In genomic region chr10:90227259-90227658, GRCh38 we compare ENCODE assay signal across 13 cellular contexts.
A peak's percentile ranks its signal among the peaks of the same experiment; 100 is the strongest.
DNase-seq lines count a peak whose midpoint lies in the region; FAIRE-seq and TF ChIP-seq lines count a peak whose summit lies in the region.
"Had no signal": no experiment of that assay in that cellular context is flagged by ENCODE, and none has a peak within 500 bp of the region (broad histone marks: within the 10 kb centered on the region; RNA-seq: fewer than 3 reads in every experiment).

No MANE protein-coding gene starts in this region.

- no peaks in the 10 kb centered on the region for H3K36me3 Mint-ChIP-seq in activated T-helper 1 cell treated with anti-CD3 and anti-CD28 coated beads, Interleukin-12 subunit alpha, Interleukin-12 subunit beta, Interleukin-2, Interleukin-4 antibody, amounts not matched to agents 30 ng/mL and 10 ng/mL and 1 ng/mL, durations not matched to agents 14 hours and 24 hours and 36 hours (ENCODE audit: low read depth)
- H3K36me3 Mint-ChIP-seq: CD4-positive, CD25-positive, alpha-beta regulatory T cell had no signal

- H4K20me1 ChIP-seq in keratinocyte (ENCODE audit: control insufficient read depth, extremely low read depth, insufficient read depth, low read length), result no peaks in the 10 kb centered on the region

- intact Hi-C loops in activated T-helper 1 cell treated with anti-CD3 and anti-CD28 coated beads, Interleukin-12 subunit alpha, Interleukin-12 subunit beta, Interleukin-2, Interleukin-4 antibody, amounts not matched to agents 30 ng/mL and 10 ng/mL and 1 ng/mL, durations not matched to agents 14 hours and 24 hours and 36 hours (cut with micrococcal nuclease), result loop anchor here (1.0 to 5.0 kb wide), 4 partner anchors 140 to 645 kb away; partner anchors contain the start of gene RPP30
- intact Hi-C loops in thyroid gland (cut with DNase I), result no loop called here

- H3K79me2 ChIP-seq in ACC112 (ENCODE audit: control insufficient read depth, insufficient read depth, low read length, unreplicated experiment) (no peaks in the 10 kb centered on the region), keratinocyte (ENCODE audit: control insufficient read depth, insufficient read depth, low read length) (no peaks in the 10 kb centered on the region)

- H3K27ac Mint-ChIP-seq in activated T-helper 1 cell treated with anti-CD3 and anti-CD28 coated beads, Interleukin-12 subunit alpha, Interleukin-12 subunit beta, Interleukin-2, Interleukin-4 antibody, amounts not matched to agents 30 ng/mL and 10 ng/mL and 1 ng/mL, durations not matched to agents 14 hours and 24 hours and 36 hours, result peak overlapping the region; percentile 63
- H3K27ac Mint-ChIP-seq: CD4-positive, CD25-positive, alpha-beta regulatory T cell; nephron had no signal

- 78 to 81% methylated on average over 2 of the region's 2 CpGs for WGBS in thyroid gland, 2 donors

- H3K4me3 ChIP-seq in ACC112 (ENCODE audit: low read depth, low read length) (no peak overlapping the region), HFF-Myc (replicated peaks; ENCODE audit: low read depth, low read length) (no peak overlapping the region), keratinocyte (ENCODE audit: control insufficient read depth in 2 of 3, extremely low read depth in 1 of 3, insufficient read depth in 2 of 3, low read depth in 1 of 3, low read length in 3 of 3) (no peak overlapping the region), thyroid gland (replicated peaks in 1 of 3) (no peak overlapping the region)
- H3K4me3 ChIP-seq: dorsolateral prefrontal cortex had no signal

- H3K27me3 Mint-ChIP-seq in activated T-helper 1 cell treated with anti-CD3 and anti-CD28 coated beads, Interleukin-12 subunit alpha, Interleukin-12 subunit beta, Interleukin-2, Interleukin-4 antibody, amounts not matched to agents 30 ng/mL and 10 ng/mL and 1 ng/mL, durations not matched to agents 14 hours and 24 hours and 36 hours (ENCODE audit: insufficient read depth), result peaks cover 8% of the 10 kb centered on the region
- H3K27me3 Mint-ChIP-seq: CD4-positive, CD25-positive, alpha-beta regulatory T cell had no signal

- H3K9me3 Mint-ChIP-seq in activated T-helper 1 cell treated with anti-CD3 and anti-CD28 coated beads, Interleukin-12 subunit alpha, Interleukin-12 subunit beta, Interleukin-2, Interleukin-4 antibody, amounts not matched to agents 30 ng/mL and 10 ng/mL and 1 ng/mL, durations not matched to agents 14 hours and 24 hours and 36 hours, result peaks cover 9% of the 10 kb centered on the region

- no peak overlapping the region for H3K9ac ChIP-seq in keratinocyte (ENCODE audit: control insufficient read depth, extremely low read depth, insufficient read depth, low read length)

- H3K27me3 ChIP-seq in ACC112 (ENCODE audit: insufficient read depth, low read length) (no peaks in the 10 kb centered on the region), keratinocyte (ENCODE audit: control insufficient read depth, extremely low read depth, insufficient read depth, low read length) (no peaks in the 10 kb centered on the region), thyroid gland (no peaks in the 10 kb centered on the region)

- FAIRE-seq in keratinocyte (lab: Jason Lieb, UNC), result peak; percentile 99

- no peak for TF ChIP-seq POLR2A in thyroid gland (IDR thresholded peaks at IDR 0.05)

- H3K4me1 ChIP-seq in ACC112 (ENCODE audit: control insufficient read depth, insufficient read depth, low read length, unreplicated experiment) (peaks cover 28% of the 10 kb centered on the region), keratinocyte (ENCODE audit: control insufficient read depth, extremely low read depth, insufficient read depth, low read length) (peaks cover 37% of the 10 kb centered on the region), thyroid gland (no peaks in the 10 kb centered on the region)

- H3K9me1 ChIP-seq in keratinocyte (ENCODE audit: control insufficient read depth, extremely low read depth, insufficient read depth, low read length), result no peaks in the 10 kb centered on the region

- no peak overlapping the region for H3K4me3 Mint-ChIP-seq in activated T-helper 1 cell treated with anti-CD3 and anti-CD28 coated beads, Interleukin-12 subunit alpha, Interleukin-12 subunit beta, Interleukin-2, Interleukin-4 antibody, amounts not matched to agents 30 ng/mL and 10 ng/mL and 1 ng/mL, durations not matched to agents 14 hours and 24 hours and 36 hours
- H3K4me3 Mint-ChIP-seq: CD4-positive, CD25-positive, alpha-beta regulatory T cell; nephron had no signal

- H2AFZ ChIP-seq in ACC112 (ENCODE audit: low read length, unreplicated experiment) (no peak overlapping the region), keratinocyte (ENCODE audit: control insufficient read depth, low read length) (no peak overlapping the region)

- H3K36me3 ChIP-seq in ACC112 (ENCODE audit: insufficient read depth, low read length) (no peaks in the 10 kb centered on the region), keratinocyte (ENCODE audit: control insufficient read depth in 2 of 2, extremely low read depth in 1 of 2, insufficient read depth in 2 of 2, low read length in 2 of 2) (no peaks in the 10 kb centered on the region), thyroid gland (no peaks in the 10 kb centered on the region)

- H3K27ac ChIP-seq in ACC112 (ENCODE audit: low read depth, low read length) (peak overlapping the region; percentile 60), keratinocyte (ENCODE audit: control insufficient read depth, insufficient read depth, low read length) (peak overlapping the region; percentile 60), thyroid gland (no peak overlapping the region)
- H3K27ac ChIP-seq: dorsolateral prefrontal cortex had no signal

- TF ChIP-seq CTCF in HFF-Myc (IDR thresholded peaks at IDR 0.05; ENCODE audit: low read depth, low read length, missing control alignments), result no peak
- TF ChIP-seq CTCF in keratinocyte (optimal IDR thresholded peaks at IDR 0.05 in 1 of 3, IDR thresholded peaks at IDR 0.05 in 1 of 3, conservative IDR thresholded peaks at IDR 0.05 in 1 of 3; ENCODE audit: extremely low read depth in 1 of 3, insufficient read depth in 2 of 3, low read length in 3 of 3), result no peak
- TF ChIP-seq CTCF in thyroid gland (IDR thresholded peaks at IDR 0.05), result no peak

- dilution Hi-C loops in keratinocyte (cut with MboI; ENCODE audit: extremely low pct_ligation_motif_present, low sequenced_read_pairs), result no loop called here

- no peaks in the 10 kb centered on the region for H3K9me3 ChIP-seq in keratinocyte (ENCODE audit: control insufficient read depth, low read depth, low read length)
- no peaks in the 10 kb centered on the region for H3K9me3 ChIP-seq in thyroid gland

- H3K4me2 ChIP-seq in keratinocyte (ENCODE audit: control insufficient read depth, extremely low read depth, insufficient read depth, low read depth, low read length), result peak overlapping the region; percentile 20

- peaks cover 6% of the 10 kb centered on the region for H3K4me1 Mint-ChIP-seq in activated T-helper 1 cell treated with anti-CD3 and anti-CD28 coated beads, Interleukin-12 subunit alpha, Interleukin-12 subunit beta, Interleukin-2, Interleukin-4 antibody, amounts not matched to agents 30 ng/mL and 10 ng/mL and 1 ng/mL, durations not matched to agents 14 hours and 24 hours and 36 hours (ENCODE audit: low read depth)
- H3K4me1 Mint-ChIP-seq: CD4-positive, CD25-positive, alpha-beta regulatory T cell had no signal

- peak; percentile 88 for DNase-seq in HFF-Myc (ENCODE audit: extremely low read depth, low read depth)
- DNase-seq in activated T-helper 1 cell treated with anti-CD3 and anti-CD28 coated beads, Interleukin-12 subunit alpha, Interleukin-12 subunit beta, Interleukin-2, Interleukin-4 antibody, amounts not matched to agents 30 ng/mL and 10 ng/mL and 1 ng/mL, durations not matched to agents 14 hours and 24 hours and 36 hours (ENCODE audit: low spot score), result no peak
- DNase-seq in keratinocyte (ENCODE audit: low read depth, low spot score), result peak; percentile 90
- no peak for DNase-seq in SK-N-DZ (ENCODE audit: low spot score)
- DNase-seq in thyroid gland, result no peak
- no peak for DNase-seq in DMS153 (lab: John Stamatoyannopoulos, UW)
- DNase-seq in NCI-H526 (lab: John Stamatoyannopoulos, UW), result no peak
- DNase-seq: dorsolateral prefrontal cortex, NCI-H1694, Right ventricle myocardium superior had no signal

Comparison
In these comparisons a context has a peak if more than half of its experiments do, and no peak if none do; other contexts are left out.
1. H3K27ac ChIP-seq: peak in ACC112 (single experiment) and keratinocyte (single experiment); none in thyroid gland (0 of 3).
2. DNase-seq: peak in HFF-Myc (single experiment) and keratinocyte (single experiment); none in activated T-helper 1 cell treated with anti-CD3 and anti-CD28 coated beads, Interleukin-12 subunit alpha, Interleukin-12 subunit beta, Interleukin-2, Interleukin-4 antibody, amounts not matched to agents 30 ng/mL and 10 ng/mL and 1 ng/mL, durations not matched to agents 14 hours and 24 hours and 36 hours (single experiment), SK-N-DZ (single experiment), thyroid gland (0 of 2), DMS153 (single experiment) and NCI-H526 (0 of 2).